ENCODE assay signal across 8 cellular contexts in genomic region chr5:31193591-31194457, GRCh38. TPM values are rescaled to one million over a fixed set of nuclear protein-coding genes. Genes with fewer than 3 reads are reported as not detected.
A peak's percentile ranks its signal among the peaks of the same experiment; 100 is the strongest.
DNase-seq lines count a peak whose midpoint lies in the region; ATAC-seq and TF ChIP-seq lines count a peak whose summit lies in the region.

CDH6 (plus strand) TSS chr5:31193686; CDS start chr5:31267474, 73,788 bp downstream.

- no peaks in the 10 kb centered on the region for H3K36me3 Mint-ChIP-seq in activated CD8-positive, alpha-beta T cell treated with anti-CD3 and anti-CD28 coated beads for 36 hours (ENCODE audit: low read depth)

- CTCF ChIA-PET in activated CD8-positive, alpha-beta T cell treated with anti-CD3 and anti-CD28 coated beads for 36 hours (lab: Charles Lee): no interaction called here

- intact Hi-C loops in activated CD8-positive, alpha-beta T cell treated with anti-CD3 and anti-CD28 coated beads for 36 hours (cut with micrococcal nuclease): no loop called here

- peak; percentile 68 for ATAC-seq in left lobe of liver
- ATAC-seq in activated CD8-positive, alpha-beta T cell treated with anti-CD3 and anti-CD28 coated beads for 36 hours: no peak

- peaks cover 35% of the 10 kb centered on the region for H3K27me3 Mint-ChIP-seq in activated CD8-positive, alpha-beta T cell treated with anti-CD3 and anti-CD28 coated beads for 36 hours

- H3K9me3 Mint-ChIP-seq in activated CD8-positive, alpha-beta T cell treated with anti-CD3 and anti-CD28 coated beads for 36 hours: no peaks in the 10 kb centered on the region

- no peak within 1 kb of the TSS for H3K4me3 Mint-ChIP-seq in activated CD8-positive, alpha-beta T cell treated with anti-CD3 and anti-CD28 coated beads for 36 hours

- no peak within 1 kb of the TSS for H3K27ac Mint-ChIP-seq in activated CD8-positive, alpha-beta T cell treated with anti-CD3 and anti-CD28 coated beads for 36 hours

- no peak for TF ChIP-seq CTCF in activated CD8-positive, alpha-beta T cell treated with anti-CD3 and anti-CD28 coated beads for 36 hours (IDR thresholded peaks at IDR 0.05)
- TF ChIP-seq CTCF in GM20000 (IDR thresholded peaks at IDR 0.05; ENCODE audit: extremely low read depth, missing control alignments): no peak

- POLR2A ChIA-PET in activated CD8-positive, alpha-beta T cell treated with anti-CD3 and anti-CD28 coated beads for 36 hours (lab: Charles Lee): no interaction called here

- peak within 1 kb of the TSS; percentile 13 for H3K27ac ChIP-seq in temporal lobe (ENCODE audit: low read depth, low read length)

- H3K4me1 Mint-ChIP-seq in activated CD8-positive, alpha-beta T cell treated with anti-CD3 and anti-CD28 coated beads for 36 hours (ENCODE audit: low read depth): peaks cover 8% of the 10 kb centered on the region

- peak in 11 of 14 donors; percentile 23 to 76 (median 53) for DNase-seq in C1 segment of cervical spinal cord (lab: John Stamatoyannopoulos, UW)
- peak; percentile 64 to 65 for DNase-seq in NCI-H1930 (lab: John Stamatoyannopoulos, UW)
- peak; percentile 28 for DNase-seq in cerebellum (ENCODE audit: low spot score)
- no peak for DNase-seq in left lobe of liver (ENCODE audit: low spot score)
- DNase-seq in activated CD8-positive, alpha-beta T cell treated with anti-CD3 and anti-CD28 coated beads for 36 hours: no peak
- no peak for DNase-seq in NCI-H187 treated with DMSO at 0.1 percent for 48 hours (lab: John Stamatoyannopoulos, UW)
- DNase-seq in GM20000 (ENCODE audit: low spot score): no peak

RNA-seq across cellular contexts. Expression of gene CDH6, which starts in this region (rescaled TPM):
- total RNA-seq in cerebellum (13.5 TPM), left lobe of liver (1.3 TPM), temporal lobe (37.4 TPM)
- not detected for total RNA-seq in activated CD8-positive, alpha-beta T cell treated with anti-CD3 and anti-CD28 coated beads for 36 hours

Comparison
In these comparisons a context has a peak if more than half of its experiments do, and no peak if none do; other contexts are left out.
1. DNase-seq: peak in C1 segment of cervical spinal cord (11 of 14), NCI-H1930 (2 of 2) and cerebellum (single experiment); none in left lobe of liver (single experiment), activated CD8-positive, alpha-beta T cell treated with anti-CD3 and anti-CD28 coated beads for 36 hours (single experiment), NCI-H187 treated with DMSO at 0.1 percent for 48 hours (single experiment) and GM20000 (single experiment).